In genomic region chr13:46176756-46177155, GRCh38 we compare ENCODE assay signal across 1 cellular context.
A peak's percentile ranks its signal among the peaks of the same experiment; 100 is the strongest.
TF ChIP-seq lines count a peak whose summit lies in the region.

No MANE protein-coding gene starts in this region.

TF ChIP-seq in GM12878, 131 proteins besides CTCF, POLR2A, EP300 and RAD21 (continued from another document):
- TF ChIP-seq GATAD2B (conservative IDR thresholded peaks at IDR 0.05; ENCODE audit: low read depth), result no peak
- TF ChIP-seq PAX5 (IDR thresholded peaks at IDR 0.05; ENCODE audit: borderline replicate concordance, low read depth, low read length), result no peak
- TF ChIP-seq SREBF1 (IDR thresholded peaks at IDR 0.05; ENCODE audit: low read length), result no peak
- TF ChIP-seq TAF1 (IDR thresholded peaks at IDR 0.05; ENCODE audit: borderline replicate concordance, low read depth, low read length), result no peak
- TF ChIP-seq YY1 (IDR thresholded peaks at IDR 0.05; ENCODE audit: low read depth, low read length), result no peak
- 0 out of 2 replicates have a peak, but pooled peaks have one; percentile 43 for TF ChIP-seq LARP7 (IDR thresholded peaks at IDR 0.05)
- peak; percentile 44; the same call in 1 of the 2 replicates for TF ChIP-seq ATF7 (IDR thresholded peaks at IDR 0.05; ENCODE audit: low read depth)
- no peak for TF ChIP-seq IRF3 (IDR thresholded peaks at IDR 0.05)
- TF ChIP-seq PKNOX1 (IDR thresholded peaks at IDR 0.05), result peak; percentile 8; the same call in 1 of the 2 replicates
- TF ChIP-seq BCL3 (IDR thresholded peaks at IDR 0.05; ENCODE audit: borderline replicate concordance, insufficient read depth, low read depth, low read length, poor library complexity, severe bottlenecking), result peak; percentile 69
- TF ChIP-seq E4F1 (IDR thresholded peaks at IDR 0.05; ENCODE audit: borderline replicate concordance, partially characterized antibody), result no peak
- no peak for TF ChIP-seq CHD4 (IDR thresholded peaks at IDR 0.05)
- TF ChIP-seq SMAD5 (IDR thresholded peaks at IDR 0.05; ENCODE audit: low read depth), result no peak
- peak; percentile 15 to 66; a peak in 2 of 4 replicates for TF ChIP-seq SRF (IDR thresholded peaks at IDR 0.05; ENCODE audit: low read depth in 2 of 2, low read length in 2 of 2)
